ENCODE assay signal across 11 cellular contexts in the genomic region with DNA sequence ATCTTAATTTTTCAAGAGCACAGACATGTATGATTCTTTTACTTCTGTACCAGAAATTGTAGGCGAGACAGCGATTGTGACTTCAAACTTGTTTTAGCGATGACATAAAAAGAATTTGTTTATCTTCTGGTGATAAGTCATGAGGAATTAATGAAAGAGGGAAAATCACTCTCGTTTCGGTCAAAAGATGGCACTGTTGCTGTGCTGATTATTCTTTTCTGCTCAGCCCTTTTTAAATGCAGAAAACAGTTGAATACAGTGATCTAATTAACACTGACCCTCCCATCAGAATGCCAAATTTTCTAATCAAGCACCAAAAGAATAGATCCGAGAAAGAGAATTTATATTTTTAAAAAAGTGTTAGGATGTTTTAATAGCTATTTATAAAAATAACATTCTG. TPM values are rescaled to one million over a fixed set of nuclear protein-coding genes. Genes with fewer than 3 reads are reported as not detected.
A peak's percentile ranks its signal among the peaks of the same experiment; 100 is the strongest.
DNase-seq lines count a peak whose midpoint lies in the region; ATAC-seq, FAIRE-seq and TF ChIP-seq lines count a peak whose summit lies in the region.
"Had no signal": no experiment of that assay in that cellular context is flagged by ENCODE, and none has a peak within 500 bp of the region (broad histone marks: within the 10 kb centered on the region; RNA-seq: fewer than 3 reads in every experiment).

No MANE protein-coding gene starts in this region.

- H4K20me1 ChIP-seq in endothelial cell of umbilical vein (replicated peaks; ENCODE audit: control insufficient read depth, extremely low read depth, insufficient read depth, low read length) = no peaks in the 10 kb centered on the region

- TF ChIP-seq CTCF in endothelial cell of umbilical vein (IDR thresholded peaks at IDR 0.05; ENCODE audit: extremely low read depth in 1 of 2, insufficient read depth in 1 of 2, low read depth in 1 of 2, low read length in 2 of 2) (no peak), psoas muscle (IDR thresholded peaks at IDR 0.05) (no peak)

- TF ChIP-seq POLR2A in endothelial cell of umbilical vein (IDR thresholded peaks at IDR 0.05; ENCODE audit: low read depth, low read length) = no peak

- no peak overlapping the region for H3K9ac ChIP-seq in endothelial cell of umbilical vein (replicated peaks; ENCODE audit: extremely low read depth, insufficient read depth, low read length)
- H3K9ac ChIP-seq in trophoblast cell (ENCODE audit: low read length) = no peak overlapping the region

- peak; percentile 32 for DNase-seq in DMS53 (lab: John Stamatoyannopoulos, UW)
- no peak for DNase-seq in DMS53 treated with DMSO at 0.1 percent for 48 hours (lab: John Stamatoyannopoulos, UW; ENCODE audit: unreplicated experiment)
- DNase-seq in NCI-H748 (lab: John Stamatoyannopoulos, UW; ENCODE audit: unreplicated experiment) = peak; percentile 24
- peak; percentile 8 for DNase-seq in endothelial cell of umbilical vein (ENCODE audit: low read depth, low spot score)
- DNase-seq in trophoblast cell = peak; percentile 2 to 39
- no peak for DNase-seq in psoas muscle
- no peak for DNase-seq in activated naive CD4-positive, alpha-beta T cell treated with anti-CD3 and anti-CD28 coated beads, Interleukin-2, amount 10 ng/mL, durations not matched to agents 7 days and 5 days
- DNase-seq: small intestine had no signal

- H3K27me3 ChIP-seq in endothelial cell of umbilical vein (ENCODE audit: control insufficient read depth in 2 of 2, insufficient read depth in 2 of 2, low read length in 2 of 2) = no peaks in the 10 kb centered on the region
- no peaks in the 10 kb centered on the region for H3K27me3 ChIP-seq in trophoblast cell (ENCODE audit: insufficient read depth, low read length)
- H3K27me3 ChIP-seq in psoas muscle (ENCODE audit: insufficient read depth in 3 of 3, low read length in 2 of 3) = no peaks in the 10 kb centered on the region

- no peak overlapping the region for H3K23ac ChIP-seq in trophoblast cell (ENCODE audit: low read length)

- H3K14ac ChIP-seq in trophoblast cell (ENCODE audit: low read length) = no peak overlapping the region

- dilution Hi-C loops in endothelial cell of umbilical vein (cut with MboI; ENCODE audit: extremely low pct_ligation_motif_present, low sequenced_read_pairs) = no loop called here

- H2AK5ac ChIP-seq in trophoblast cell (ENCODE audit: low read length) = no peak overlapping the region

- H3K4ac ChIP-seq in trophoblast cell (ENCODE audit: low read depth, low read length) = no peak overlapping the region

- H3K36me3 ChIP-seq in endothelial cell of umbilical vein (ENCODE audit: control insufficient read depth in 2 of 2, extremely low read depth in 1 of 2, insufficient read depth in 2 of 2, low read length in 2 of 2) = no peaks in the 10 kb centered on the region
- no peaks in the 10 kb centered on the region for H3K36me3 ChIP-seq in trophoblast cell (ENCODE audit: control insufficient read depth in 1 of 2, insufficient read depth in 2 of 2, low read length in 2 of 2)
- H3K36me3 ChIP-seq in psoas muscle (ENCODE audit: insufficient read depth in 1 of 2, low read depth in 1 of 2) = no peaks in the 10 kb centered on the region

- peaks cover 14% of the 10 kb centered on the region for H3K36me3 Mint-ChIP-seq in activated naive CD4-positive, alpha-beta T cell treated with anti-CD3 and anti-CD28 coated beads, Interleukin-2, amount 10 ng/mL, durations not matched to agents 7 days and 5 days

- H3K79me1 ChIP-seq in trophoblast cell (ENCODE audit: low read length) = no peaks in the 10 kb centered on the region

- intact Hi-C loops in endothelial cell of umbilical vein (cut with micrococcal nuclease) (no loop called here), psoas muscle (cut with DNase I) (no loop called here)

- no peak overlapping the region for H3K4me2 ChIP-seq in endothelial cell of umbilical vein (ENCODE audit: insufficient read depth, low read length)
- no peak overlapping the region for H3K4me2 ChIP-seq in trophoblast cell (ENCODE audit: low read length)

- CTCF ChIA-PET in endothelial cell of umbilical vein (lab: Charles Lee) = no interaction called here
- CTCF ChIA-PET in activated naive CD4-positive, alpha-beta T cell treated with anti-CD3 and anti-CD28 coated beads, Interleukin-2, amount 10 ng/mL, durations not matched to agents 7 days and 5 days (lab: Charles Lee) = no interaction called here

- H4K12ac ChIP-seq in trophoblast cell (ENCODE audit: low read depth, low read length) = no peak overlapping the region

- H4K91ac ChIP-seq in trophoblast cell (ENCODE audit: low read depth, low read length) = no peak overlapping the region

- no peak overlapping the region for H3K27ac Mint-ChIP-seq in activated naive CD4-positive, alpha-beta T cell treated with anti-CD3 and anti-CD28 coated beads, Interleukin-2, amount 10 ng/mL, durations not matched to agents 7 days and 5 days
- H3K27ac Mint-ChIP-seq: dendritic cell treated with granulocyte-macrophage colony-stimulating factor and Interleukin-4, amounts not matched to agents 40 ng/mL and 50 ng/mL, for 4 days; T-helper 1 cell treated with Interleukin-12 subunit alpha and Interleukin-12 subunit beta and Interleukin-4 antibody, amounts not matched to agents 30 μg/mL and 1 μg/mL, for 36 hours had no signal

- H2BK12ac ChIP-seq in trophoblast cell (ENCODE audit: low read length) = no peak overlapping the region

- H3K18ac ChIP-seq in trophoblast cell (ENCODE audit: low read length) = no peak overlapping the region

- FAIRE-seq in endothelial cell of umbilical vein (lab: Jason Lieb, UNC) = no peak
- FAIRE-seq: small intestine had no signal

- peaks cover 8% of the 10 kb centered on the region for H3K4me1 Mint-ChIP-seq in activated naive CD4-positive, alpha-beta T cell treated with anti-CD3 and anti-CD28 coated beads, Interleukin-2, amount 10 ng/mL, durations not matched to agents 7 days and 5 days

- H3K27me3 Mint-ChIP-seq in activated naive CD4-positive, alpha-beta T cell treated with anti-CD3 and anti-CD28 coated beads, Interleukin-2, amount 10 ng/mL, durations not matched to agents 7 days and 5 days = no peaks in the 10 kb centered on the region
- H3K27me3 Mint-ChIP-seq: dendritic cell treated with granulocyte-macrophage colony-stimulating factor and Interleukin-4, amounts not matched to agents 40 ng/mL and 50 ng/mL, for 4 days had no signal

- H3K4me1 ChIP-seq in endothelial cell of umbilical vein (ENCODE audit: control insufficient read depth, extremely low read depth, insufficient read depth, low read length) = no peaks in the 10 kb centered on the region
- no peaks in the 10 kb centered on the region for H3K4me1 ChIP-seq in trophoblast cell (ENCODE audit: control insufficient read depth in 1 of 2, insufficient read depth in 2 of 2, low read length in 2 of 2)
- no peaks in the 10 kb centered on the region for H3K4me1 ChIP-seq in psoas muscle

- H3K9me3 Mint-ChIP-seq in activated naive CD4-positive, alpha-beta T cell treated with anti-CD3 and anti-CD28 coated beads, Interleukin-2, amount 10 ng/mL, durations not matched to agents 7 days and 5 days = no peaks in the 10 kb centered on the region
- H3K9me3 Mint-ChIP-seq: dendritic cell treated with granulocyte-macrophage colony-stimulating factor and Interleukin-4, amounts not matched to agents 40 ng/mL and 50 ng/mL, for 4 days; T-helper 1 cell treated with Interleukin-12 subunit alpha and Interleukin-12 subunit beta and Interleukin-4 antibody, amounts not matched to agents 30 μg/mL and 1 μg/mL, for 36 hours had no signal

- BruUV-seq in endothelial cell of umbilical vein (replicated peaks; lab: Mats Ljungman, UMichigan) = no TSS peak

- no peak overlapping the region for H2AFZ ChIP-seq in endothelial cell of umbilical vein (ENCODE audit: low read depth, low read length)
- H2AFZ ChIP-seq in trophoblast cell (ENCODE audit: insufficient read depth, low read length, poor library complexity) = no peak overlapping the region

- H3K9me1 ChIP-seq in endothelial cell of umbilical vein (replicated peaks; ENCODE audit: control insufficient read depth, extremely low read depth, insufficient read depth, low read length) = no peaks in the 10 kb centered on the region

- no CpG with 5 or more reads among the region's 6 CpGs for WGBS in trophoblast cell (ENCODE audit: extremely low coverage, insufficient coverage, insufficient read length)
- WGBS in psoas muscle, 3 donors = 58 to 69% (median 59%) methylated on average over 6 of the region's 6 CpGs

- no peak overlapping the region for H3K27ac ChIP-seq in endothelial cell of umbilical vein (ENCODE audit: insufficient read depth, low read depth, low read length)
- H3K27ac ChIP-seq in trophoblast cell (ENCODE audit: low read depth, low read length) = no peak overlapping the region
- H3K27ac ChIP-seq in psoas muscle = no peak overlapping the region

- H3K79me2 ChIP-seq in endothelial cell of umbilical vein (ENCODE audit: control insufficient read depth, insufficient read depth, low read length) = no peaks in the 10 kb centered on the region
- no peaks in the 10 kb centered on the region for H3K79me2 ChIP-seq in trophoblast cell (ENCODE audit: control insufficient read depth, insufficient read depth, low read length, poor library complexity)

- no peak overlapping the region for H2BK120ac ChIP-seq in trophoblast cell (ENCODE audit: insufficient read depth, low read length, poor library complexity)

- H2BK5ac ChIP-seq in trophoblast cell (ENCODE audit: low read depth, low read length, poor library complexity) = no peak overlapping the region

- no peak overlapping the region for H3K4me3 Mint-ChIP-seq in activated naive CD4-positive, alpha-beta T cell treated with anti-CD3 and anti-CD28 coated beads, Interleukin-2, amount 10 ng/mL, durations not matched to agents 7 days and 5 days
- H3K4me3 Mint-ChIP-seq: dendritic cell treated with granulocyte-macrophage colony-stimulating factor and Interleukin-4, amounts not matched to agents 40 ng/mL and 50 ng/mL, for 4 days; T-helper 1 cell treated with Interleukin-12 subunit alpha and Interleukin-12 subunit beta and Interleukin-4 antibody, amounts not matched to agents 30 μg/mL and 1 μg/mL, for 36 hours had no signal

- H3K4me3 ChIP-seq in endothelial cell of umbilical vein (replicated peaks in 1 of 3; ENCODE audit: insufficient read depth in 1 of 3, low read depth in 1 of 3, low read length in 3 of 3) (no peak overlapping the region), trophoblast cell (ENCODE audit: low read depth, low read length) (no peak overlapping the region), psoas muscle (no peak overlapping the region)

- H3K9me3 ChIP-seq in endothelial cell of umbilical vein (replicated peaks; ENCODE audit: control insufficient read depth, insufficient read depth, low read length) = no peaks in the 10 kb centered on the region
- H3K9me3 ChIP-seq in trophoblast cell (ENCODE audit: insufficient read depth, low read depth, low read length) = no peaks in the 10 kb centered on the region
- no peaks in the 10 kb centered on the region for H3K9me3 ChIP-seq in psoas muscle

- ATAC-seq in psoas muscle (no peak), GM21576 (IDR thresholded peaks at IDR 0.05; ENCODE audit: unreplicated experiment) (no peak)

- POLR2A ChIA-PET in endothelial cell of umbilical vein (lab: Charles Lee) = no interaction called here

- no peak overlapping the region for H4K8ac ChIP-seq in trophoblast cell (ENCODE audit: low read depth, low read length)

RNA-seq across cellular contexts. Expression of gene NSUN3, which starts 52.6 kb away (rescaled TPM):
- total RNA-seq in endothelial cell of umbilical vein (10.7 and 11.6 TPM in 2 replicates), psoas muscle (1 to 10 TPM; 1.5 to 4.1 (median 2.7) TPM)
- polyA plus RNA-seq in endothelial cell of umbilical vein (3.4 and 3.8 TPM in 2 replicates), psoas muscle (1 to 10 TPM; 2.0 to 4.1 (median 2.3) TPM)
- polyA plus RNA-seq in endothelial cell of umbilical vein (2011; cell fraction: cytosol; rRNA removed) = 3.9 and 4.2 TPM in 2 replicates
- polyA plus RNA-seq in endothelial cell of umbilical vein (2011; cell fraction: nucleus; rRNA removed) = 8.2 and 9.1 TPM in 2 replicates
- 6.9 and 7.0 TPM in 2 replicates for polyA plus RNA-seq in endothelial cell of umbilical vein (2012)
- polyA minus RNA-seq in endothelial cell of umbilical vein = 12.8 and 20.7 TPM in 2 replicates
- 7.2 TPM for polyA minus RNA-seq in endothelial cell of umbilical vein (2011; cell fraction: cytosol; rRNA and poly(A)+ RNA removed)
- polyA minus RNA-seq in endothelial cell of umbilical vein (2011; cell fraction: nucleus; rRNA and poly(A)+ RNA removed) = 38.9 and 51.2 TPM in 2 replicates
- polyA plus RNA-seq in trophoblast cell (2013) = 3.1 and 3.4 TPM in 2 replicates

RNA-seq across cellular contexts. Expression of gene DHFR2, which starts 52.8 kb away (rescaled TPM):
- total RNA-seq in endothelial cell of umbilical vein = 2.1 and 2.2 TPM in 2 replicates
- polyA plus RNA-seq in endothelial cell of umbilical vein = 0.48 and 0.65 TPM in 2 replicates
- polyA plus RNA-seq in endothelial cell of umbilical vein (2011; cell fraction: cytosol; rRNA removed) = 0.74 and 0.75 TPM in 2 replicates
- 0.82 and 1.0 TPM in 2 replicates for polyA plus RNA-seq in endothelial cell of umbilical vein (2011; cell fraction: nucleus; rRNA removed)
- 2.0 and 3.4 TPM in 2 replicates for polyA plus RNA-seq in endothelial cell of umbilical vein (2012)
- 1.1 and 1.9 TPM in 2 replicates for polyA minus RNA-seq in endothelial cell of umbilical vein
- polyA minus RNA-seq in endothelial cell of umbilical vein (2011; cell fraction: cytosol; rRNA and poly(A)+ RNA removed) = 1.2 TPM
- 0.77 and 1.1 TPM in 2 replicates for polyA minus RNA-seq in endothelial cell of umbilical vein (2011; cell fraction: nucleus; rRNA and poly(A)+ RNA removed)
- polyA plus RNA-seq in trophoblast cell (2013) = 1.6 and 1.9 TPM in 2 replicates
- 1 to 10 TPM in 2 of 4 donors, under 1 TPM in 2; 0.81 to 1.9 (median 1.3) TPM for total RNA-seq in psoas muscle
- 1 to 10 TPM in 2 of 3 donors, under 1 TPM in 1; 0.49 to 2.8 (median 1.7) TPM for polyA plus RNA-seq in psoas muscle

Comparison
In these comparisons a context has a peak if more than half of its experiments do, and no peak if none do; other contexts are left out.
1. DNase-seq: peak in DMS53 (single experiment), NCI-H748 (single experiment), endothelial cell of umbilical vein (single experiment) and trophoblast cell (2 of 2); none in DMS53 treated with DMSO at 0.1 percent for 48 hours (single experiment), psoas muscle (0 of 2) and activated naive CD4-positive, alpha-beta T cell treated with anti-CD3 and anti-CD28 coated beads, Interleukin-2, amount 10 ng/mL, durations not matched to agents 7 days and 5 days (single experiment).